ENCODE assay signal across 19 cellular contexts in the genomic region with DNA sequence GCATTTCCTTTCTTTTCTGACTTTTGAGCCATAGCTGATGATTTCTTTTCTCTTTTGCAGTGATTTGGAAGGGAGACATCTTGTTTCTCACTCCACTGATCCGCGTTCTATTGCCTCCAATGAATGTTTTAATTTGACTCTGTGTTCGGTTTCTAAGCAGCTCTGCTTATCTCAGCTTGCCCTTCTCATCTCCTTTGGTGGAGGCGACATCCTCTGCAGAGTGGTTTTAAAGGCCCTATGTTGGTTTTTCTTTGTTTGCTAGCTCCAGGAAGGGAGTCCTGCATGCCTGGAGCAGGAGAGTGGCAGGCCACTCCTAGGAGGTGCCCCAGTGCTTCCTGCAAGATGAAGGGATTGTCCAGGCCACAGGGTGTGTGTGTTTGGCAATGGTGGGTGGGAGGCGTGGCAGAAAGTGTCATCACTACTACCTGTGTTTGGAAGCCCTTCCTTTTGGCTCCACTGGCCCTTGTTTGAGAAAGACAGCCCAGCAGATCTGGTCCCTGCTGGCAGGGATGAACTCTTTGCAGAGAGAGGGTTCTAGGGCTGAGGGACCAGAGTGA. TPM values are rescaled to one million over a fixed set of nuclear protein-coding genes. Genes with fewer than 3 reads are reported as not detected.
A peak's percentile ranks its signal among the peaks of the same experiment; 100 is the strongest.
DNase-seq lines count a peak whose midpoint lies in the region; TF ChIP-seq lines count a peak whose summit lies in the region.
"Had no signal": no experiment of that assay in that cellular context is flagged by ENCODE, and none has a peak within 500 bp of the region (broad histone marks: within the 10 kb centered on the region; RNA-seq: fewer than 3 reads in every experiment).

No MANE protein-coding gene starts in this region.

- DNase-seq in CD4-positive, alpha-beta memory T cell: no peak
- DNase-seq in DMS153 (lab: John Stamatoyannopoulos, UW): peak; percentile 77
- peak; percentile 36 for DNase-seq in UCSD-AML1 (lab: John Stamatoyannopoulos, UW; ENCODE audit: unreplicated experiment)
- DNase-seq in mesenteric fat pad (ENCODE audit: low spot score): peak; percentile 33
- no peak for DNase-seq in tibial artery
- no peak for DNase-seq in NCI-H2107 treated with DMSO at 0.1 percent for 48 hours (lab: John Stamatoyannopoulos, UW; ENCODE audit: unreplicated experiment)
- no peak for DNase-seq in amniotic stem cell (lab: John Stamatoyannopoulos, UW)
- DNase-seq: BE2C, DMS79, foreskin keratinocyte, H7, left ventricle myocardium superior, MG63, NCI-H2171, psoas muscle, trophoblast cell had no signal

- peak overlapping the region in 1 of 8 donors; percentile 61 for H3K4me3 Mint-ChIP-seq in CD4-positive, alpha-beta memory T cell
- H3K4me3 Mint-ChIP-seq: activated naive CD4-positive, alpha-beta T cell treated with anti-CD3 and anti-CD28 coated beads, Interleukin-2, amount 50 U/mL, for 24 hours; central memory CD8-positive, alpha-beta T cell; stimulated activated memory B cell treated with anti-CD40 and anti-IgM and Interleukin-4, amounts not matched to agents 10 μg/mL and 1 μg/mL and 100 μg/mL, for 72 hours had no signal

- H3K36me3 ChIP-seq in CD4-positive, alpha-beta memory T cell (ENCODE audit: insufficient read depth, low read length): no peaks in the 10 kb centered on the region
- no peaks in the 10 kb centered on the region for H3K36me3 ChIP-seq in tibial artery
- H3K36me3 ChIP-seq: BE2C, MG63 had no signal

- peak overlapping the region in 5 of 7 donors; percentile 20 to 55 (median 53) for H3K27ac Mint-ChIP-seq in CD4-positive, alpha-beta memory T cell
- H3K27ac Mint-ChIP-seq: activated naive CD4-positive, alpha-beta T cell treated with anti-CD3 and anti-CD28 coated beads, Interleukin-2, amount 50 U/mL, for 24 hours; stimulated activated memory B cell treated with anti-CD40 and anti-IgM and Interleukin-4, amounts not matched to agents 10 μg/mL and 1 μg/mL and 100 μg/mL, for 72 hours had no signal

- CTCF ChIA-PET in CD4-positive, alpha-beta memory T cell (lab: Charles Lee; ENCODE audit: partially characterized antibody): interaction anchor here (1.0 to 1.9 kb wide), 5 partner anchors 9 to 40 kb away, joined by 3 to 8 read pairs (median 5); no protein-coding TSS in a partner anchor

- no peak overlapping the region for H3K27ac ChIP-seq in CD4-positive, alpha-beta memory T cell (ENCODE audit: low read depth, low read length)
- H3K27ac ChIP-seq in tibial artery: no peak overlapping the region
- H3K27ac ChIP-seq: foreskin keratinocyte, psoas muscle had no signal

- POLR2A ChIA-PET in CD4-positive, alpha-beta memory T cell (lab: Charles Lee; ENCODE audit: partially characterized antibody): interaction anchor here (0.6 to 2.9 kb wide), 4 partner anchors 9 to 172 kb away, joined by 3 to 15 read pairs (median 4); a partner anchor contains a TSS

- no peaks in the 10 kb centered on the region for H3K9me3 ChIP-seq in CD4-positive, alpha-beta memory T cell (ENCODE audit: control insufficient read depth in 1 of 2, low read length in 2 of 2)
- no peaks in the 10 kb centered on the region for H3K9me3 ChIP-seq in tibial artery
- H3K9me3 ChIP-seq: BE2C, MG63, psoas muscle had no signal

- H3K4me1 Mint-ChIP-seq in CD4-positive, alpha-beta memory T cell: peaks cover 7 to 11% (median 9%) of the 10 kb centered on the region in 4 donors
- H3K4me1 Mint-ChIP-seq: stimulated activated memory B cell treated with anti-CD40 and anti-IgM and Interleukin-4, amounts not matched to agents 10 μg/mL and 1 μg/mL and 100 μg/mL, for 72 hours had no signal

- no peaks in the 10 kb centered on the region for H3K36me3 Mint-ChIP-seq in CD4-positive, alpha-beta memory T cell
- H3K36me3 Mint-ChIP-seq: stimulated activated memory B cell treated with anti-CD40 and anti-IgM and Interleukin-4, amounts not matched to agents 10 μg/mL and 1 μg/mL and 100 μg/mL, for 72 hours had no signal

- H3K27me3 Mint-ChIP-seq in CD4-positive, alpha-beta memory T cell: peaks cover 0 to 2% of the 10 kb centered on the region in 2 donors
- H3K27me3 Mint-ChIP-seq: activated naive CD4-positive, alpha-beta T cell treated with anti-CD3 and anti-CD28 coated beads, Interleukin-2, amount 50 U/mL, for 24 hours had no signal

- intact Hi-C loops in CD4-positive, alpha-beta memory T cell (cut with micrococcal nuclease): no loop called here
- intact Hi-C loops in tibial artery (cut with DNase I; ENCODE audit: low total_unique reads): no loop called here

- no peak for TF ChIP-seq CTCF in tibial artery (IDR thresholded peaks at IDR 0.05)

- H3K4me3 ChIP-seq in CD4-positive, alpha-beta memory T cell (ENCODE audit: low read length in 2 of 2): no peak overlapping the region
- H3K4me3 ChIP-seq in tibial artery: no peak overlapping the region
- H3K4me3 ChIP-seq: MG63, psoas muscle had no signal

- H3K27me3 ChIP-seq in CD4-positive, alpha-beta memory T cell (ENCODE audit: insufficient read depth, low read length): no peaks in the 10 kb centered on the region
- peaks cover 0 to 12% of the 10 kb centered on the region in 2 donors for H3K27me3 ChIP-seq in tibial artery
- H3K27me3 ChIP-seq: BE2C, MG63 had no signal

- H3K4me1 ChIP-seq in CD4-positive, alpha-beta memory T cell (ENCODE audit: insufficient read depth, low read length): peaks cover 12% of the 10 kb centered on the region
- H3K4me1 ChIP-seq in tibial artery: no peaks in the 10 kb centered on the region
- H3K4me1 ChIP-seq: BE2C, foreskin keratinocyte, psoas muscle had no signal

- peaks cover 0 to 11% (median 2%) of the 10 kb centered on the region in 8 donors for H3K9me3 Mint-ChIP-seq in CD4-positive, alpha-beta memory T cell

RNA-seq across cellular contexts. Expression of a gene that starts 13.6 kb away (rescaled TPM):
- 1 to 10 TPM in 1 of 2 experiments, under 1 TPM in 1; 0.75 to 3.1 TPM for total RNA-seq in CD4-positive, alpha-beta memory T cell
- polyA plus RNA-seq in CD4-positive, alpha-beta memory T cell: under 1 TPM; 0.63 to 0.99 TPM
- total RNA-seq in mesenteric fat pad: 0.58 TPM

Comparison
In these comparisons a context has a peak if more than half of its experiments do, and no peak if none do; other contexts are left out.
1. DNase-seq: peak in DMS153 (single experiment), UCSD-AML1 (single experiment) and mesenteric fat pad (single experiment); none in CD4-positive, alpha-beta memory T cell (0 of 5), tibial artery (0 of 2), NCI-H2107 treated with DMSO at 0.1 percent for 48 hours (single experiment) and amniotic stem cell (single experiment).